In the genomic region with DNA sequence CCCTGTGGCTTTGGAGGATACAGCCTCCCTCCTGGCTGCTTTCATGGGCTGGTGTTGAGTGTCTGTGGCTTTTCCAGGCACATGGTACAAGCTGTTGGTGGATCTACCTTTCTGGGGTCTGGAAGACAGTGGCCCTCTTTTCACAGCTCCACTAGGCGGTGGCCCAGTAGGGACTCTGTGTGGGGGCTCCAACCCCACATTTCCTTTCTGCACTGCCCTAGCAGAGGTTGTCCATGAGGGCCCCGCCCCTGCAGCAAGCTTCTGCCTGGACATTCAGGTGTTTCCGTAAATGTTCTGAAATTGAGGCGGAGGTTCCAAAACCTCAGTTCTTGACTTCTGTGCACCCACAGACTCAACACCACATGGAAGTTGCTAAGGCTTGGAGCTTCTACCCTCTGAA, we compare ENCODE assay signal across 6 cellular contexts. TPM values are rescaled to one million over a fixed set of nuclear protein-coding genes. Genes with fewer than 3 reads are reported as not detected.
"Had no signal": no experiment of that assay in that cellular context is flagged by ENCODE, and none has a peak within 500 bp of the region (broad histone marks: within the 10 kb centered on the region; RNA-seq: fewer than 3 reads in every experiment).

No MANE protein-coding gene starts in this region.

RNA-seq across cellular contexts. Expression of a gene that starts 42.6 kb away (rescaled TPM):
- total RNA-seq: subcutaneous adipose tissue, temporal lobe, thoracic aorta, thyroid gland, ureter, urinary bladder had no signal
- polyA plus RNA-seq: urinary bladder had no signal
